Comparison of ENCODE assay signal across 13 cellular contexts in genomic region chr15:78035861-78036476, GRCh38. TPM values are rescaled to one million over a fixed set of nuclear protein-coding genes. Genes with fewer than 3 reads are reported as not detected.
DNase-seq lines count a peak whose midpoint lies in the region; ATAC-seq and TF ChIP-seq lines count a peak whose summit lies in the region.
"Had no signal": no experiment of that assay in that cellular context is flagged by ENCODE, and none has a peak within 500 bp of the region (broad histone marks: within the 10 kb centered on the region; RNA-seq: fewer than 3 reads in every experiment).

No MANE protein-coding gene starts in this region.

- H3K27me3 ChIP-seq in esophagus squamous epithelium = no peaks in the 10 kb centered on the region
- H3K27me3 ChIP-seq: heart left ventricle had no signal

- no peak for TF ChIP-seq POLR2A in esophagus squamous epithelium (IDR thresholded peaks at IDR 0.05)

- ATAC-seq in natural killer cell treated with Interleukin-12 subunit alpha and Interleukin-12 subunit beta and Interleukin-15 and Interleukin-18, amount 100 ng/mL, for 72 hours = no peak
- no peak for ATAC-seq in GM19397 (IDR thresholded peaks at IDR 0.05; ENCODE audit: unreplicated experiment)

- H3K27ac ChIP-seq in KOPT-K1 (ENCODE audit: low read depth, low read length, poor library complexity, severe bottlenecking) (peak overlapping the region; percentile 76), esophagus squamous epithelium (peak overlapping the region in 2 of 4 donors; percentile 58 to 64)

- 83 to 93% methylated on average over 6 of the region's 6 CpGs for WGBS in esophagus squamous epithelium, 2 donors

- intact Hi-C loops in CD14-positive monocyte (cut with micrococcal nuclease) (loop anchor here in 1 of 2 donors (5.0 kb wide), 1 partner anchor 36 kb away; no protein-coding TSS in a partner anchor), esophagus squamous epithelium (cut with DNase I) (no loop called here)

- H3K4me1 ChIP-seq in esophagus squamous epithelium = peaks cover 21 to 78% (median 35%) of the 10 kb centered on the region in 3 donors

- peaks cover 40% of the 10 kb centered on the region for H3K36me3 ChIP-seq in KOPT-K1 (ENCODE audit: insufficient read depth, low read length)
- H3K36me3 ChIP-seq in esophagus squamous epithelium = peaks cover 0 to 51% (median 0%) of the 10 kb centered on the region in 3 donors
- H3K36me3 ChIP-seq: thoracic aorta had no signal

- H3K4me3 Mint-ChIP-seq in CD14-positive monocyte = no peak overlapping the region
- H3K4me3 Mint-ChIP-seq in brain = no peak overlapping the region
- H3K4me3 Mint-ChIP-seq in natural killer cell treated with Interleukin-12 subunit alpha and Interleukin-12 subunit beta and Interleukin-15 and Interleukin-18, amount 100 ng/mL, for 72 hours = peak overlapping the region; percentile 72

- H3K36me3 Mint-ChIP-seq in CD14-positive monocyte = peaks cover 31% of the 10 kb centered on the region in 2 donors
- H3K36me3 Mint-ChIP-seq in brain = peaks cover 12% of the 10 kb centered on the region
- peaks cover 6% of the 10 kb centered on the region for H3K36me3 Mint-ChIP-seq in natural killer cell treated with Interleukin-12 subunit alpha and Interleukin-12 subunit beta and Interleukin-15 and Interleukin-18, amount 100 ng/mL, for 72 hours

- H3K27ac Mint-ChIP-seq in CD14-positive monocyte (peak overlapping the region; percentile 20 to 95 (median 92)), brain (peak overlapping the region in 3 of 5 experiments; percentile 21 to 38 (median 33))
- peak overlapping the region; percentile 62 to 79 for H3K27ac Mint-ChIP-seq in natural killer cell treated with Interleukin-12 subunit alpha and Interleukin-12 subunit beta and Interleukin-15 and Interleukin-18, amount 100 ng/mL, for 72 hours

- peaks cover 92% of the 10 kb centered on the region for H3K4me1 Mint-ChIP-seq in CD14-positive monocyte
- peaks cover 33% of the 10 kb centered on the region for H3K4me1 Mint-ChIP-seq in brain
- peaks cover 60 to 89% of the 10 kb centered on the region in 2 donors for H3K4me1 Mint-ChIP-seq in natural killer cell treated with Interleukin-12 subunit alpha and Interleukin-12 subunit beta and Interleukin-15 and Interleukin-18, amount 100 ng/mL, for 72 hours (ENCODE audit: low read depth in 2 of 2)

- H3K9me3 Mint-ChIP-seq in CD14-positive monocyte = peaks cover 0 to 2% (median 0%) of the 10 kb centered on the region in 7 donors
- no peaks in the 10 kb centered on the region for H3K9me3 Mint-ChIP-seq in brain
- no peaks in the 10 kb centered on the region for H3K9me3 Mint-ChIP-seq in natural killer cell treated with Interleukin-12 subunit alpha and Interleukin-12 subunit beta and Interleukin-15 and Interleukin-18, amount 100 ng/mL, for 72 hours

- no peak overlapping the region for H3K4me3 ChIP-seq in esophagus squamous epithelium

- TF ChIP-seq CTCF in CD14-positive monocyte (IDR thresholded peaks at IDR 0.05) (no peak), brain (conservative IDR thresholded peaks at IDR 0.05) (no peak), esophagus squamous epithelium (IDR thresholded peaks at IDR 0.05) (no peak)

- H3K27me3 Mint-ChIP-seq in CD14-positive monocyte (ENCODE audit: low read depth in 3 of 3) = peaks cover 0 to 1% (median 0%) of the 10 kb centered on the region in 3 donors
- H3K27me3 Mint-ChIP-seq in brain = no peaks in the 10 kb centered on the region
- no peaks in the 10 kb centered on the region for H3K27me3 Mint-ChIP-seq in natural killer cell treated with Interleukin-12 subunit alpha and Interleukin-12 subunit beta and Interleukin-15 and Interleukin-18, amount 100 ng/mL, for 72 hours

- no peaks in the 10 kb centered on the region for H3K9me3 ChIP-seq in KOPT-K1 (ENCODE audit: insufficient read depth, low read length, poor library complexity, severe bottlenecking)
- no peaks in the 10 kb centered on the region for H3K9me3 ChIP-seq in esophagus squamous epithelium
- H3K9me3 ChIP-seq: heart left ventricle, thoracic aorta had no signal

- no peak for DNase-seq in CD14-positive monocyte (ENCODE audit: low spot score)
- no peak for DNase-seq in natural killer cell treated with Interleukin-12 subunit alpha and Interleukin-12 subunit beta and Interleukin-15 and Interleukin-18, amount 100 ng/mL, for 72 hours (ENCODE audit: low spot score)
- no peak for DNase-seq in NCI-H510A treated with DMSO at 0.1 percent for 48 hours (lab: John Stamatoyannopoulos, UW)
- no peak for DNase-seq in HUDEP-2 (lab: John Stamatoyannopoulos, UW; ENCODE audit: unreplicated experiment in 76 of 76)
- no peak for DNase-seq in esophagus squamous epithelium (lab: John Stamatoyannopoulos, UW)
- DNase-seq: Calu3, NCI-H2081, SIG-M5 had no signal

RNA-seq across cellular contexts. Expression of gene TBC1D2B, which starts 41.5 kb away (rescaled TPM):
- polyA plus RNA-seq in CD14-positive monocyte (1 to 10 TPM; 5.9 to 6.2 TPM), brain (ENCODE audit: insufficient read depth, low read depth, low replicate concordance) (14.2 TPM)
- total RNA-seq in natural killer cell treated with Interleukin-12 subunit alpha and Interleukin-12 subunit beta and Interleukin-15 and Interleukin-18, amount 100 ng/mL, for 72 hours = 10 to 100 TPM; 54.1 to 97.0 TPM
- total RNA-seq in esophagus squamous epithelium = 10 to 100 TPM; 13.0 to 30.7 (median 17.8) TPM

RNA-seq across cellular contexts. Expression of gene SH2D7, which starts 56.4 kb away (rescaled TPM):
- polyA plus RNA-seq in CD14-positive monocyte (not detected), brain (ENCODE audit: insufficient read depth, low read depth, low replicate concordance) (not detected)
- not detected for total RNA-seq in natural killer cell treated with Interleukin-12 subunit alpha and Interleukin-12 subunit beta and Interleukin-15 and Interleukin-18, amount 100 ng/mL, for 72 hours
- total RNA-seq in esophagus squamous epithelium = not detected
- total RNA-seq: Calu3, heart left ventricle, thoracic aorta had no signal
- polyA plus RNA-seq: heart left ventricle had no signal

Comparison
In these comparisons a context has a peak if more than half of its experiments do, and no peak if none do; other contexts are left out.
1. H3K27ac Mint-ChIP-seq: peak in every context shown above with its lines; median percentile 92 in CD14-positive monocyte; 70 in natural killer cell treated with Interleukin-12 subunit alpha and Interleukin-12 subunit beta and Interleukin-15 and Interleukin-18, amount 100 ng/mL, for 72 hours; 33 in brain.